In the genomic region with DNA sequence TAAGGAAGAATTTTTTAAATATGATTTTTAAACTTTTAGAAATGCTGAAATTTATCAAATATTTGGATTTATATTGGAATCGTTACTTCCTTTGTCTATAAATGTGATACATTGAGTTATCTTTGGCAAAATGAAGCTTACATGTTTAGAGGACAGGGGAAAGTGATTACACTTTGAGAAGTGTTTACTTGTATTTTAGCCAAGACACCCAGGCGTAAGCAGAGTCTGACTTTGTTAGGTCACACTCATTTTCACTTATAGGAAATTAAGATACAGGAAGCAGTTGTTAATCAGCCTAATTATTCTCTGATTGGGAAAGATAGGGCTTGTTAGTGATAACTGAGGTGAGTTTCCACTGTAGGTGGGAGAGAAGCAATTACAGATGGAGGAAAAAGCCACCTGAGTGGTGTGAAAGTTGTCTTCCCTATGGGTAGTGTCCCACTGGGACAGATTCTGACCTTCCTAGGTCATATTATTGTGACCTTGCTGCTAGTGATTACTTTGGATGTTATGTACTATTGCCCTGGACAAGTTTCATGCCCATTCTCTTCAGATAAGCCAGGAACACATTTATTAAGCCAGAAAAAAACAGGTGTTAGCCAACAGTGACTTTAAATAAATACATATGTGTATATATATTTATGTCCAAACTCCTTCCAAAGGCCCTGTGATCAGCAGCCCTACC, we compare ENCODE assay signal across 16 cellular contexts.
DNase-seq lines count a peak whose midpoint lies in the region; ATAC-seq, FAIRE-seq and TF ChIP-seq lines count a peak whose summit lies in the region.
"Had no signal": no experiment of that assay in that cellular context is flagged by ENCODE, and none has a peak within 500 bp of the region (broad histone marks: within the 10 kb centered on the region; RNA-seq: fewer than 3 reads in every experiment).

No MANE protein-coding gene starts in this region.

- H3K79me2 ChIP-seq in mammary epithelial cell (ENCODE audit: insufficient read depth, low read length) (peaks cover 14% of the 10 kb centered on the region), PC-3 (ENCODE audit: low read length) (no peaks in the 10 kb centered on the region)

- intact Hi-C loops in MCF 10A (cut with micrococcal nuclease) (no loop called here), mammary epithelial cell (cut with micrococcal nuclease) (no loop called here), PC-3 (cut with micrococcal nuclease) (no loop called here)

- no peak overlapping the region for H3K4me3 Mint-ChIP-seq in MCF 10A (ENCODE audit: unreplicated experiment)
- no peak overlapping the region for H3K4me3 Mint-ChIP-seq in stimulated activated effector memory CD8-positive, alpha-beta T cell treated with anti-CD3 and anti-CD28 coated beads, Interleukin-12 subunit alpha, Interleukin-12 subunit beta, amount 100 ng/mL, for 72 hours
- H3K4me3 Mint-ChIP-seq: CD4-positive, alpha-beta memory T cell; H9 had no signal

- peak; percentile 39 for FAIRE-seq in frontal cortex (lab: Jason Lieb, UNC)

- CTCF ChIA-PET in MCF 10A (lab: Yijun Ruan, JAX): interaction anchor here (0.5 to 0.7 kb wide), 3 partner anchors 51 to 238 kb away, joined by 3 read pairs; no protein-coding TSS in a partner anchor
- CTCF ChIA-PET in mammary epithelial cell (lab: Charles Lee; ENCODE audit: low non-redundant PET): no interaction called here
- CTCF ChIA-PET in PC-3 (lab: Charles Lee): no interaction called here

- H3K9me3 ChIP-seq in mammary epithelial cell (replicated peaks; ENCODE audit: insufficient read depth, low read length): no peaks in the 10 kb centered on the region
- no peaks in the 10 kb centered on the region for H3K9me3 ChIP-seq in PC-3 (ENCODE audit: low read length)
- H3K9me3 ChIP-seq: SJSA1 had no signal

- H3K27me3 ChIP-seq in mammary epithelial cell (ENCODE audit: insufficient read depth, low read length) (no peaks in the 10 kb centered on the region), PC-3 (ENCODE audit: low read length) (no peaks in the 10 kb centered on the region)
- H3K27me3 ChIP-seq: SJSA1 had no signal

- H4K20me1 ChIP-seq in mammary epithelial cell (ENCODE audit: insufficient read depth, low read length) (no peaks in the 10 kb centered on the region), PC-3 (ENCODE audit: low read length) (no peaks in the 10 kb centered on the region)

- no peak overlapping the region for H3K9ac ChIP-seq in mammary epithelial cell (ENCODE audit: insufficient read depth, low read length)
- peak overlapping the region; percentile 29; the same call in 1 of the 2 replicates for H3K9ac ChIP-seq in PC-3 (ENCODE audit: low read length)

- no peaks in the 10 kb centered on the region for H3F3A ChIP-seq in PC-3 (ENCODE audit: low read length, unreplicated experiment)

- peak overlapping the region; percentile 54 for H3K27ac Mint-ChIP-seq in MCF 10A (ENCODE audit: low read depth, unreplicated experiment)
- H3K27ac Mint-ChIP-seq in stimulated activated effector memory CD8-positive, alpha-beta T cell treated with anti-CD3 and anti-CD28 coated beads, Interleukin-12 subunit alpha, Interleukin-12 subunit beta, amount 100 ng/mL, for 72 hours: peak overlapping the region; percentile 62
- H3K27ac Mint-ChIP-seq: H9 had no signal

- H3K4me2 ChIP-seq in mammary epithelial cell (ENCODE audit: insufficient read depth, low read depth, low read length) (no peak overlapping the region), PC-3 (ENCODE audit: low read length) (no peak overlapping the region)

- BruUV-seq in MCF 10A (replicated peaks; lab: Mats Ljungman, UMichigan): no TSS peak
- BruUV-seq in mammary epithelial cell (replicated peaks; lab: Mats Ljungman, UMichigan): no TSS peak
- no TSS peak for BruUV-seq in PC-3 (replicated peaks; lab: Mats Ljungman, UMichigan)

- H3K4me1 ChIP-seq in mammary epithelial cell (ENCODE audit: insufficient read depth, low read length) (peaks cover 10% of the 10 kb centered on the region), PC-3 (ENCODE audit: insufficient read depth, low read length) (peaks cover 16% of the 10 kb centered on the region)

- H3K27ac ChIP-seq in mammary epithelial cell (ENCODE audit: insufficient read depth, low read depth, low read length): no peak overlapping the region
- peak overlapping the region; percentile 73 for H3K27ac ChIP-seq in PC-3 (ENCODE audit: low read length)
- H3K27ac ChIP-seq: RWPE1, SJSA1 had no signal

- no peaks in the 10 kb centered on the region for H3K9me2 ChIP-seq in PC-3 (replicated peaks; ENCODE audit: low read length)

- peaks cover 41% of the 10 kb centered on the region for H3K36me3 ChIP-seq in mammary epithelial cell (ENCODE audit: insufficient read depth, low read length)
- H3K36me3 ChIP-seq in PC-3 (ENCODE audit: low read depth, low read length): peaks cover 42% of the 10 kb centered on the region

- no peaks in the 10 kb centered on the region for H3K27me3 Mint-ChIP-seq in MCF 10A (ENCODE audit: insufficient read depth, unreplicated experiment)
- H3K27me3 Mint-ChIP-seq: CD4-positive, alpha-beta memory T cell had no signal

- peaks cover 14% of the 10 kb centered on the region for H3K4me1 Mint-ChIP-seq in MCF 10A (ENCODE audit: insufficient read depth, unreplicated experiment)
- H3K4me1 Mint-ChIP-seq in stimulated activated effector memory CD8-positive, alpha-beta T cell treated with anti-CD3 and anti-CD28 coated beads, Interleukin-12 subunit alpha, Interleukin-12 subunit beta, amount 100 ng/mL, for 72 hours: peaks cover 6% of the 10 kb centered on the region

- DNase-seq in MCF 10A (ENCODE audit: unreplicated experiment) (no peak), mammary epithelial cell (no peak), PC-3 (no peak), frontal cortex (ENCODE audit: low spot score in 2 of 2) (no peak), COR-L47 (lab: John Stamatoyannopoulos, UW) (no peak)
- DNase-seq in stimulated activated effector memory CD8-positive, alpha-beta T cell treated with anti-CD3 and anti-CD28 coated beads, Interleukin-12 subunit alpha, Interleukin-12 subunit beta, amount 100 ng/mL, for 72 hours (ENCODE audit: low spot score in 2 of 2): no peak
- DNase-seq: ACHN, H9, NCI-H1417, NCI-H187 treated with DMSO at 0.1 percent for 48 hours, NCI-H526 treated with DMSO at 0.1 percent for 48 hours had no signal

- WGBS in mammary epithelial cell (ENCODE audit: low coverage, missing lambda C conversion rate): 97% methylated on average over 2 of the region's 2 CpGs

- H2AFZ ChIP-seq in mammary epithelial cell (ENCODE audit: low read depth, low read length) (no peak overlapping the region), PC-3 (ENCODE audit: low read length) (no peak overlapping the region)

- TF ChIP-seq CTCF in MCF 10A (IDR thresholded peaks at IDR 0.05; ENCODE audit: unreplicated experiment) (no peak), mammary epithelial cell (conservative IDR thresholded peaks at IDR 0.05 in 1 of 2, IDR thresholded peaks at IDR 0.05 in 1 of 2; ENCODE audit: extremely low read depth in 1 of 2, insufficient read depth in 1 of 2, low read depth in 1 of 2, low read length in 2 of 2) (no peak), PC-3 (conservative IDR thresholded peaks at IDR 0.05; ENCODE audit: low read depth, low read length) (no peak)

- H3K4me3 ChIP-seq in mammary epithelial cell (replicated peaks in 1 of 3; ENCODE audit: insufficient read depth in 1 of 3, low read depth in 2 of 3, low read length in 3 of 3): no peak overlapping the region
- no peak overlapping the region for H3K4me3 ChIP-seq in PC-3 (ENCODE audit: low read length)
- H3K4me3 ChIP-seq: SJSA1 had no signal

- in situ Hi-C loops in mammary epithelial cell (cut with MboI; ENCODE audit: low sequenced_read_pairs in 2 of 2): no loop called here

- H3K9me3 Mint-ChIP-seq in MCF 10A (ENCODE audit: unreplicated experiment): no peaks in the 10 kb centered on the region
- H3K9me3 Mint-ChIP-seq in stimulated activated effector memory CD8-positive, alpha-beta T cell treated with anti-CD3 and anti-CD28 coated beads, Interleukin-12 subunit alpha, Interleukin-12 subunit beta, amount 100 ng/mL, for 72 hours: no peaks in the 10 kb centered on the region
- H3K9me3 Mint-ChIP-seq: CD4-positive, alpha-beta memory T cell; H9 had no signal

- POLR2A ChIA-PET in MCF 10A (lab: Yijun Ruan, JAX) (no interaction called here), PC-3 (lab: Charles Lee; ENCODE audit: unreplicated experiment) (no interaction called here)

- H3K36me3 Mint-ChIP-seq in MCF 10A (ENCODE audit: insufficient read depth, unreplicated experiment): peaks cover 46% of the 10 kb centered on the region
- peaks cover 98% of the 10 kb centered on the region for H3K36me3 Mint-ChIP-seq in stimulated activated effector memory CD8-positive, alpha-beta T cell treated with anti-CD3 and anti-CD28 coated beads, Interleukin-12 subunit alpha, Interleukin-12 subunit beta, amount 100 ng/mL, for 72 hours

- ATAC-seq in PC-3: no peak
- no peak for ATAC-seq in stimulated activated effector memory CD8-positive, alpha-beta T cell treated with anti-CD3 and anti-CD28 coated beads, Interleukin-12 subunit alpha, Interleukin-12 subunit beta, amount 100 ng/mL, for 72 hours
- no peak for ATAC-seq in HG02970 (IDR thresholded peaks at IDR 0.05; ENCODE audit: low FRiP score, unreplicated experiment)
- no peak for ATAC-seq in HG03039 (IDR thresholded peaks at IDR 0.05; ENCODE audit: unreplicated experiment)

- dilution Hi-C loops in mammary epithelial cell (cut with HindIII; ENCODE audit: low sequenced_read_pairs): no loop called here
